ENCODE assay signal across 1 cellular context in genomic region chr15:82572986-82573385, GRCh38.
TF ChIP-seq lines count a peak whose summit lies in the region.

No MANE protein-coding gene starts in this region.

TF ChIP-seq in H1, 55 proteins besides CTCF, POLR2A, EP300 and RAD21:
- TF ChIP-seq RBBP5 (IDR thresholded peaks at IDR 0.05; ENCODE audit: borderline replicate concordance, low read depth, low read length) (no peak), PHF8 (conservative IDR thresholded peaks at IDR 0.05; ENCODE audit: low read depth, low read length) (no peak), MAFK (IDR thresholded peaks at IDR 0.05; ENCODE audit: low read depth, low read length) (no peak), ASH2L (IDR thresholded peaks at IDR 0.05; ENCODE audit: low read length) (no peak), BACH1 (IDR thresholded peaks at IDR 0.05; ENCODE audit: low read length) (no peak), SAP30 (IDR thresholded peaks at IDR 0.05; ENCODE audit: insufficient read depth, insufficient replicate concordance, low read length) (no peak), SIN3A (conservative IDR thresholded peaks at IDR 0.05 in 1 of 2, IDR thresholded peaks at IDR 0.05 in 1 of 2; ENCODE audit: low read depth in 1 of 2, low read length in 2 of 2) (no peak), BCL11A (IDR thresholded peaks at IDR 0.05; ENCODE audit: low read depth in 2 of 2, low read length in 2 of 2) (no peak), YY1 (IDR thresholded peaks at IDR 0.05; ENCODE audit: low read depth, low read length) (no peak), NRF1 (IDR thresholded peaks at IDR 0.05; ENCODE audit: low read depth, low read length) (no peak)
